ENCODE assay signal across 1 cellular context in genomic region chrX:20477219-20477618, GRCh38.
TF ChIP-seq lines count a peak whose summit lies in the region.

No MANE protein-coding gene starts in this region.

TF ChIP-seq in HepG2, 621 proteins besides CTCF, POLR2A, EP300 and RAD21 (continued from another document and continues in another):
- TF ChIP-seq, protein P1, sequence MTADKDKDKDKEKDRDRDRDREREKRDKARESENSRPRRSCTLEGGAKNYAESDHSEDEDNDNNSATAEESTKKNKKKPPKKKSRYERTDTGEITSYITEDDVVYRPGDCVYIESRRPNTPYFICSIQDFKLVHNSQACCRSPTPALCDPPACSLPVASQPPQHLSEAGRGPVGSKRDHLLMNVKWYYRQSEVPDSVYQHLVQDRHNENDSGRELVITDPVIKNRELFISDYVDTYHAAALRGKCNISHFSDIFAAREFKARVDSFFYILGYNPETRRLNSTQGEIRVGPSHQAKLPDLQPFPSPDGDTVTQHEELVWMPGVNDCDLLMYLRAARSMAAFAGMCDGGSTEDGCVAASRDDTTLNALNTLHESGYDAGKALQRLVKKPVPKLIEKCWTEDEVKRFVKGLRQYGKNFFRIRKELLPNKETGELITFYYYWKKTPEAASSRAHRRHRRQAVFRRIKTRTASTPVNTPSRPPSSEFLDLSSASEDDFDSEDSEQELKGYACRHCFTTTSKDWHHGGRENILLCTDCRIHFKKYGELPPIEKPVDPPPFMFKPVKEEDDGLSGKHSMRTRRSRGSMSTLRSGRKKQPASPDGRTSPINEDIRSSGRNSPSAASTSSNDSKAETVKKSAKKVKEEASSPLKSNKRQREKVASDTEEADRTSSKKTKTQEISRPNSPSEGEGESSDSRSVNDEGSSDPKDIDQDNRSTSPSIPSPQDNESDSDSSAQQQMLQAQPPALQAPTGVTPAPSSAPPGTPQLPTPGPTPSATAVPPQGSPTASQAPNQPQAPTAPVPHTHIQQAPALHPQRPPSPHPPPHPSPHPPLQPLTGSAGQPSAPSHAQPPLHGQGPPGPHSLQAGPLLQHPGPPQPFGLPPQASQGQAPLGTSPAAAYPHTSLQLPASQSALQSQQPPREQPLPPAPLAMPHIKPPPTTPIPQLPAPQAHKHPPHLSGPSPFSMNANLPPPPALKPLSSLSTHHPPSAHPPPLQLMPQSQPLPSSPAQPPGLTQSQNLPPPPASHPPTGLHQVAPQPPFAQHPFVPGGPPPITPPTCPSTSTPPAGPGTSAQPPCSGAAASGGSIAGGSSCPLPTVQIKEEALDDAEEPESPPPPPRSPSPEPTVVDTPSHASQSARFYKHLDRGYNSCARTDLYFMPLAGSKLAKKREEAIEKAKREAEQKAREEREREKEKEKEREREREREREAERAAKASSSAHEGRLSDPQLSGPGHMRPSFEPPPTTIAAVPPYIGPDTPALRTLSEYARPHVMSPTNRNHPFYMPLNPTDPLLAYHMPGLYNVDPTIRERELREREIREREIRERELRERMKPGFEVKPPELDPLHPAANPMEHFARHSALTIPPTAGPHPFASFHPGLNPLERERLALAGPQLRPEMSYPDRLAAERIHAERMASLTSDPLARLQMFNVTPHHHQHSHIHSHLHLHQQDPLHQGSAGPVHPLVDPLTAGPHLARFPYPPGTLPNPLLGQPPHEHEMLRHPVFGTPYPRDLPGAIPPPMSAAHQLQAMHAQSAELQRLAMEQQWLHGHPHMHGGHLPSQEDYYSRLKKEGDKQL (CRISPR knock-in tag; IDR thresholded peaks at IDR 0.05; ENCODE audit: low read depth) = no peak
- TF ChIP-seq MXD4 (CRISPR knock-in tag; IDR thresholded peaks at IDR 0.05) = no peak
- TF ChIP-seq HNF4A (CRISPR knock-in tag; IDR thresholded peaks at IDR 0.05) = peak; percentile 84
- no peak for TF ChIP-seq ATF2 (CRISPR knock-in tag; IDR thresholded peaks at IDR 0.05)
- TF ChIP-seq PCBP2 (optimal IDR thresholded peaks at IDR 0.05; ENCODE audit: low read depth, low read length, poor library complexity, severe bottlenecking) = no peak
- TF ChIP-seq, protein P2, sequence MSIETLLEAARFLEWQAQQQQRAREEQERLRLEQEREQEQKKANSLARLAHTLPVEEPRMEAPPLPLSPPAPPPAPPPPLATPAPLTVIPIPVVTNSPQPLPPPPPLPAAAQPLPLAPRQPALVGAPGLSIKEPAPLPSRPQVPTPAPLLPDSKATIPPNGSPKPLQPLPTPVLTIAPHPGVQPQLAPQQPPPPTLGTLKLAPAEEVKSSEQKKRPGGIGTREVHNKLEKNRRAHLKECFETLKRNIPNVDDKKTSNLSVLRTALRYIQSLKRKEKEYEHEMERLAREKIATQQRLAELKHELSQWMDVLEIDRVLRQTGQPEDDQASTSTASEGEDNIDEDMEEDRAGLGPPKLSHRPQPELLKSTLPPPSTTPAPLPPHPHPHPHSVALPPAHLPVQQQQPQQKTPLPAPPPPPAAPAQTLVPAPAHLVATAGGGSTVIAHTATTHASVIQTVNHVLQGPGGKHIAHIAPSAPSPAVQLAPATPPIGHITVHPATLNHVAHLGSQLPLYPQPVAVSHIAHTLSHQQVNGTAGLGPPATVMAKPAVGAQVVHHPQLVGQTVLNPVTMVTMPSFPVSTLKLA (IDR thresholded peaks at IDR 0.05) = no peak
- no peak for TF ChIP-seq ZNF276 (CRISPR knock-in tag; IDR thresholded peaks at IDR 0.05; ENCODE audit: low read depth)
- TF ChIP-seq ZBTB3 (CRISPR knock-in tag; IDR thresholded peaks at IDR 0.05; ENCODE audit: borderline replicate concordance, low read depth) = no peak
- TF ChIP-seq ZNF709 (CRISPR knock-in tag; IDR thresholded peaks at IDR 0.05) = no peak
- TF ChIP-seq GTF3A (CRISPR knock-in tag; conservative IDR thresholded peaks at IDR 0.05) = no peak
- TF ChIP-seq ZNF550 (CRISPR knock-in tag; IDR thresholded peaks at IDR 0.05; ENCODE audit: borderline replicate concordance) = no peak
- TF ChIP-seq ZIK1 (CRISPR knock-in tag; IDR thresholded peaks at IDR 0.05; ENCODE audit: borderline replicate concordance, low read depth) = no peak
- TF ChIP-seq NFYB (CRISPR knock-in tag; IDR thresholded peaks at IDR 0.05) = no peak
- TF ChIP-seq KLF6 (CRISPR knock-in tag; IDR thresholded peaks at IDR 0.05) = no peak
- TF ChIP-seq ZNF788 (CRISPR knock-in tag; IDR thresholded peaks at IDR 0.05; ENCODE audit: borderline replicate concordance) = no peak
- TF ChIP-seq FOXO4 (CRISPR knock-in tag; conservative IDR thresholded peaks at IDR 0.05) = 0 out of 2 replicates have a peak, but pooled peaks have one; percentile 17
- TF ChIP-seq ZBTB7B (CRISPR knock-in tag; IDR thresholded peaks at IDR 0.05) = no peak
- TF ChIP-seq IRX3 (CRISPR knock-in tag; IDR thresholded peaks at IDR 0.05; ENCODE audit: borderline replicate concordance, low read depth) = no peak
- TF ChIP-seq, protein P3, sequence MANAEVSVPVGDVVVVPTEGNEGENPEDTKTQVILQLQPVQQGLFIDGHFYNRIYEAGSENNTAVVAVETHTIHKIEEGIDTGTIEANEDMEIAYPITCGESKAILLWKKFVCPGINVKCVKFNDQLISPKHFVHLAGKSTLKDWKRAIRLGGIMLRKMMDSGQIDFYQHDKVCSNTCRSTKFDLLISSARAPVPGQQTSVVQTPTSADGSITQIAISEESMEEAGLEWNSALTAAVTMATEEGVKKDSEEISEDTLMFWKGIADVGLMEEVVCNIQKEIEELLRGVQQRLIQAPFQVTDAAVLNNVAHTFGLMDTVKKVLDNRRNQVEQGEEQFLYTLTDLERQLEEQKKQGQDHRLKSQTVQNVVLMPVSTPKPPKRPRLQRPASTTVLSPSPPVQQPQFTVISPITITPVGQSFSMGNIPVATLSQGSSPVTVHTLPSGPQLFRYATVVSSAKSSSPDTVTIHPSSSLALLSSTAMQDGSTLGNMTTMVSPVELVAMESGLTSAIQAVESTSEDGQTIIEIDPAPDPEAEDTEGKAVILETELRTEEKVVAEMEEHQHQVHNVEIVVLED (CRISPR knock-in tag; IDR thresholded peaks at IDR 0.05; ENCODE audit: borderline replicate concordance) = no peak
- TF ChIP-seq NCOR1 (IDR thresholded peaks at IDR 0.05; ENCODE audit: borderline replicate concordance, low read length) = no peak
- no peak for TF ChIP-seq ZFAT (CRISPR knock-in tag; conservative IDR thresholded peaks at IDR 0.05)
- TF ChIP-seq ZSCAN30 (CRISPR knock-in tag; IDR thresholded peaks at IDR 0.05) = no peak
- no peak for TF ChIP-seq ZFP36 (IDR thresholded peaks at IDR 0.05; ENCODE audit: borderline replicate concordance, low read depth, low read length, partially characterized antibody)
- TF ChIP-seq ZNF879 (CRISPR knock-in tag; IDR thresholded peaks at IDR 0.05) = no peak
- TF ChIP-seq NFRKB (IDR thresholded peaks at IDR 0.05) = no peak
- no peak for TF ChIP-seq ZBTB8A (CRISPR knock-in tag; IDR thresholded peaks at IDR 0.05; ENCODE audit: borderline replicate concordance, low read depth)
- TF ChIP-seq TSC22D2 (CRISPR knock-in tag; IDR thresholded peaks at IDR 0.05; ENCODE audit: borderline replicate concordance) = no peak
- TF ChIP-seq ZBTB49 (CRISPR knock-in tag; IDR thresholded peaks at IDR 0.05; ENCODE audit: borderline replicate concordance) = no peak
- TF ChIP-seq, protein P4, sequence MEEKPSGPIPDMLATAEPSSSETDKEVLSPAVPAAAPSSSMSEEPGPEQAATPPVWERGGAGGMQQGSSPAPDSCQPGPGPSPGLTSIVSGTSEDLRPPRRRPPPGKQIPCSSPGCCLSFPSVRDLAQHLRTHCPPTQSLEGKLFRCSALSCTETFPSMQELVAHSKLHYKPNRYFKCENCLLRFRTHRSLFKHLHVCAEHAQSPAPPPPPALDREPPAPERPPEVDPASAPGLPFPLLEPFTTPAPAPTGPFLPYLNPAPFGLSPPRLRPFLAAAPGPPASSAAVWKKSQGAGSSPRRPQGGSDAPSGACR (CRISPR knock-in tag; IDR thresholded peaks at IDR 0.05) = no peak
- TF ChIP-seq, protein P5, sequence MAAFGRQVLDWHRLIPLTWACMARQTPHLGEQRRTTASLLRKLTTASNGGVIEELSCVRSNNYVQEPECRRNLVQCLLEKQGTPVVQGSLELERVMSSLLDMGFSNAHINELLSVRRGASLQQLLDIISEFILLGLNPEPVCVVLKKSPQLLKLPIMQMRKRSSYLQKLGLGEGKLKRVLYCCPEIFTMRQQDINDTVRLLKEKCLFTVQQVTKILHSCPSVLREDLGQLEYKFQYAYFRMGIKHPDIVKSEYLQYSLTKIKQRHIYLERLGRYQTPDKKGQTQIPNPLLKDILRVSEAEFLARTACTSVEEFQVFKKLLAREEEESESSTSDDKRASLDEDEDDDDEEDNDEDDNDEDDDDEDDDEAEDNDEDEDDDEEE (CRISPR knock-in tag; IDR thresholded peaks at IDR 0.05) = no peak
- TF ChIP-seq, protein P6, sequence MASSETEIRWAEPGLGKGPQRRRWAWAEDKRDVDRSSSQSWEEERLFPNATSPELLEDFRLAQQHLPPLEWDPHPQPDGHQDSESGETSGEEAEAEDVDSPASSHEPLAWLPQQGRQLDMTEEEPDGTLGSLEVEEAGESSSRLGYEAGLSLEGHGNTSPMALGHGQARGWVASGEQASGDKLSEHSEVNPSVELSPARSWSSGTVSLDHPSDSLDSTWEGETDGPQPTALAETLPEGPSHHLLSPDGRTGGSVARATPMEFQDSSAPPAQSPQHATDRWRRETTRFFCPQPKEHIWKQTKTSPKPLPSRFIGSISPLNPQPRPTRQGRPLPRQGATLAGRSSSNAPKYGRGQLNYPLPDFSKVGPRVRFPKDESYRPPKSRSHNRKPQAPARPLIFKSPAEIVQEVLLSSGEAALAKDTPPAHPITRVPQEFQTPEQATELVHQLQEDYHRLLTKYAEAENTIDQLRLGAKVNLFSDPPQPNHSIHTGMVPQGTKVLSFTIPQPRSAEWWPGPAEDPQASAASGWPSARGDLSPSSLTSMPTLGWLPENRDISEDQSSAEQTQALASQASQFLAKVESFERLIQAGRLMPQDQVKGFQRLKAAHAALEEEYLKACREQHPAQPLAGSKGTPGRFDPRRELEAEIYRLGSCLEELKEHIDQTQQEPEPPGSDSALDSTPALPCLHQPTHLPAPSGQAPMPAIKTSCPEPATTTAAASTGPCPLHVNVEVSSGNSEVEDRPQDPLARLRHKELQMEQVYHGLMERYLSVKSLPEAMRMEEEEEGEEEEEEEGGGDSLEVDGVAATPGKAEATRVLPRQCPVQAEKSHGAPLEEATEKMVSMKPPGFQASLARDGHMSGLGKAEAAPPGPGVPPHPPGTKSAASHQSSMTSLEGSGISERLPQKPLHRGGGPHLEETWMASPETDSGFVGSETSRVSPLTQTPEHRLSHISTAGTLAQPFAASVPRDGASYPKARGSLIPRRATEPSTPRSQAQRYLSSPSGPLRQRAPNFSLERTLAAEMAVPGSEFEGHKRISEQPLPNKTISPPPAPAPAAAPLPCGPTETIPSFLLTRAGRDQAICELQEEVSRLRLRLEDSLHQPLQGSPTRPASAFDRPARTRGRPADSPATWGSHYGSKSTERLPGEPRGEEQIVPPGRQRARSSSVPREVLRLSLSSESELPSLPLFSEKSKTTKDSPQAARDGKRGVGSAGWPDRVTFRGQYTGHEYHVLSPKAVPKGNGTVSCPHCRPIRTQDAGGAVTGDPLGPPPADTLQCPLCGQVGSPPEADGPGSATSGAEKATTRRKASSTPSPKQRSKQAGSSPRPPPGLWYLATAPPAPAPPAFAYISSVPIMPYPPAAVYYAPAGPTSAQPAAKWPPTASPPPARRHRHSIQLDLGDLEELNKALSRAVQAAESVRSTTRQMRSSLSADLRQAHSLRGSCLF (CRISPR knock-in tag; IDR thresholded peaks at IDR 0.05; ENCODE audit: borderline replicate concordance) = no peak
